ENCODE assay signal across 23 cellular contexts in the genomic region with DNA sequence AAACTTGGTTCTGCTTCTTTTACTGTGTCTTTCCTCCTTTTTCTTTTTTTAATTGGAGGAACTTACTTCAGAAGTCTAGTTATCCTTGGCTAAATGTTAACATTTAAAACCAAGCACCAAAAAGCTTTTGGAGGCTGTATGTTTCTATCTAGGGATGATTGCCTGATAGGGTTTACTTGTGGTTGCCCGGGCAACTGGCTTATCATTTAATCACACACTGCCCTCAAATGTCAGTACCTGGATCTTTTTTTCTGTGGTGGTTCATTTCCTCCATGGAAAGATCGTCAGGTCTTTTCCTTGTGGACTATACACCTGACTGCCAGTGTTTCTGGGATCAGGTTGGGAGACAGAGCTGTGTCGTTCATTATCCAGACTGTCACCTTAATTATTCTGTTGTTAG.
"Had no signal": no experiment of that assay in that cellular context is flagged by ENCODE, and none has a peak within 500 bp of the region (broad histone marks: within the 10 kb centered on the region; RNA-seq: fewer than 3 reads in every experiment).

No MANE protein-coding gene starts in this region.

- H3K27ac ChIP-seq: RWPE1 had no signal

- H3K9ac ChIP-seq: SK-N-SH had no signal

- ATAC-seq: HepG2, Panc1, PC-3, T-cell had no signal

- DNase-seq: KBM-7, NCI-H1092, NCI-H1105 treated with DMSO at 0.1 percent for 48 hours, NCI-H1417 treated with DMSO at 0.1 percent for 48 hours, NCI-H1694, NCI-H187 treated with DMSO at 0.1 percent for 48 hours, NCI-H2029 treated with DMSO at 0.1 percent for 48 hours, NCI-H2171, NCI-H226, NCI-H446, NCI-H510A, NCI-H524 treated with DMSO at 0.1 percent for 48 hours, NCI-H69, NCI-H774, PC-3, SHP77, SK-N-SH, SW 1271, T-cell had no signal

- H3K4me1 Mint-ChIP-seq: IgD-negative memory B cell, T-cell had no signal

- H3K9me2 ChIP-seq: SK-N-SH had no signal

- H3K9me3 ChIP-seq: SK-N-SH had no signal

- H3K4me3 Mint-ChIP-seq: IgD-negative memory B cell, T-cell had no signal

- FAIRE-seq: HepG2 had no signal

- H3K9me3 Mint-ChIP-seq: IgD-negative memory B cell, T-cell had no signal

- H3K27ac Mint-ChIP-seq: IgD-negative memory B cell, T-cell had no signal

- H3K4me2 ChIP-seq: SK-N-SH had no signal

- H3K27me3 Mint-ChIP-seq: IgD-negative memory B cell, T-cell had no signal
